ENCODE assay signal across 13 cellular contexts in the genomic region with DNA sequence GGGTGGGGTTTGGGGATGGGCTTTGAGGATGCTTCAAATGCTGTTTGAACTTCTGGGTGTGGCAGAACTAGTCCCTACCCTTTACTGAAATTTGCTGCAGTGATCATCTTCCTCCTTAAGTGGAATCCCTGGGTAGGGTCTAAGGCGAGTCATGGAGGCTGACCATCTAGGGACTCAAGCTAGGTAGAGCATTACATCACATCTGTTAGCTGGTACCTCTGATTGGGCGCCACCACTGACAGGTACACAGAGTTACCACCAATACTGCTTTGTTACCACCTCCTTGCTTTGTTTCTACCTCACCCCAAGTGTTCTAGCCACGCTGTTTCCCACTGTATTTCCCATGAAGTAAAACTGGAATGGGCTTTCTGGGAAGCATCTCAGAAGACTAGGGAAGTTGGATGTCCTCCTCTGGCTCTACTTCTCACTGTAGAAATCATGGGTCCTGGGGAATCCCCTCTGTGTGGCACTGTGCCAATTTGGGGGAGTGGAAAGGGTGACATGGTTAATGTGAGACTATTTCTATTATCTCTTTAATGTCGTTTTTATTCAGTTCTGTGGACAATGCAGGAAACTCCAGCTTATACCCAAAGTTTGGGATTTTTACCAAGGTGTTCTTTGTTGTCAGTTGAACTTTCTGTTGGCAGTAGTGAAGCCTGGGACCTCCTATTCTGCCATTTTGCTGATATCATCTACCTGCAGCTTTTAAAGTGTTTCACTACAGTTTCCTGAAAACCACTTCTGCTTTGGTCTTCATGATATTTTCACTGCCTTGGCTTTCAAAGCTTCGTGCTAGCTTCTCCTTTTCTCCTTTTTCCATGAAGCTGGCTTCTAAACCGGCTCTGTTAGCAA. TPM values are rescaled to one million over a fixed set of nuclear protein-coding genes. Genes with fewer than 3 reads are reported as not detected.
A peak's percentile ranks its signal among the peaks of the same experiment; 100 is the strongest.
DNase-seq lines count a peak whose midpoint lies in the region; ATAC-seq, FAIRE-seq and TF ChIP-seq lines count a peak whose summit lies in the region.
"Had no signal": no experiment of that assay in that cellular context is flagged by ENCODE, and none has a peak within 500 bp of the region (broad histone marks: within the 10 kb centered on the region; RNA-seq: fewer than 3 reads in every experiment).

No MANE protein-coding gene starts in this region.

- intact Hi-C loops in activated CD4-positive, alpha-beta T cell treated with anti-CD3 and anti-CD28 coated beads for 36 hours (cut with DNase I, micrococcal nuclease): no loop called here
- intact Hi-C loops in activated CD4-positive, alpha-beta T cell treated with anti-CD3 and anti-CD28 coated beads, Interleukin-2, amount 10 ng/mL, durations not matched to agents 24 days and 14 days (cut with micrococcal nuclease): no loop called here
- intact Hi-C loops in pancreas (cut with DNase I): no loop called here

- H3K4me1 ChIP-seq in pancreas: no peaks in the 10 kb centered on the region
- H3K4me1 ChIP-seq in upper lobe of left lung: no peaks in the 10 kb centered on the region
- H3K4me1 ChIP-seq: gastrocnemius medialis had no signal

- no peaks in the 10 kb centered on the region for H3K36me3 ChIP-seq in pancreas
- no peaks in the 10 kb centered on the region for H3K36me3 ChIP-seq in upper lobe of left lung
- H3K36me3 ChIP-seq: gastrocnemius medialis had no signal

- CTCF ChIA-PET in activated CD4-positive, alpha-beta T cell treated with anti-CD3 and anti-CD28 coated beads for 36 hours (lab: Charles Lee): interaction anchor here (0.5 to 0.7 kb wide), 2 partner anchors 33 to 936 kb away, joined by 3 read pairs; no protein-coding TSS in a partner anchor

- POLR2A ChIA-PET in activated CD4-positive, alpha-beta T cell treated with anti-CD3 and anti-CD28 coated beads for 36 hours (lab: Charles Lee): no interaction called here

- H3K4me3 ChIP-seq in pancreas: no peak overlapping the region
- no peak overlapping the region for H3K4me3 ChIP-seq in upper lobe of left lung
- H3K4me3 ChIP-seq: gastrocnemius medialis had no signal

- H3K9me3 ChIP-seq in pancreas (no peaks in the 10 kb centered on the region), upper lobe of left lung (no peaks in the 10 kb centered on the region)
- H3K9me3 ChIP-seq: gastrocnemius medialis had no signal

- DNase-seq in activated CD4-positive, alpha-beta T cell treated with anti-CD3 and anti-CD28 coated beads for 36 hours: peak; percentile 18
- DNase-seq in activated CD4-positive, alpha-beta T cell treated with anti-CD3 and anti-CD28 coated beads, Interleukin-2, amount 10 ng/mL, durations not matched to agents 24 days and 14 days: no peak
- DNase-seq in SKM-1 treated with dmso at 0.1 percent for 144 hours (lab: John Stamatoyannopoulos, UW; ENCODE audit: unreplicated experiment) (peak; percentile 75), pons (ENCODE audit: low spot score) (peak; percentile 20), pancreas (no peak), upper lobe of left lung (no peak)
- no peak for DNase-seq in activated CD4-positive, alpha-beta T cell treated with anti-CD3 and anti-CD28 coated beads, Interleukin-2, amount 50 U/mL, for 1 hour
- DNase-seq: effector CD8-positive, alpha-beta T cell; gastrocnemius medialis; NCI-H2227 treated with DMSO at 0.1 percent for 48 hours; nephron progenitor cell had no signal

- TF ChIP-seq CTCF in pancreas (IDR thresholded peaks at IDR 0.05) (no peak), upper lobe of left lung (IDR thresholded peaks at IDR 0.05) (no peak)

- no peak overlapping the region for H3K27ac Mint-ChIP-seq in activated CD4-positive, alpha-beta T cell treated with anti-CD3 and anti-CD28 coated beads for 36 hours
- H3K27ac Mint-ChIP-seq in activated CD4-positive, alpha-beta T cell treated with anti-CD3 and anti-CD28 coated beads, Interleukin-2, amount 10 ng/mL, durations not matched to agents 24 days and 14 days: no peak overlapping the region
- H3K27ac Mint-ChIP-seq: nephron progenitor cell had no signal

- FAIRE-seq in pancreas (lab: Jason Lieb, UNC): no peak
- FAIRE-seq: TTC549 had no signal

- TF ChIP-seq EP300 in upper lobe of left lung (IDR thresholded peaks at IDR 0.05): no peak

- H3K27me3 ChIP-seq in pancreas: no peaks in the 10 kb centered on the region
- H3K27me3 ChIP-seq in upper lobe of left lung: no peaks in the 10 kb centered on the region
- H3K27me3 ChIP-seq: gastrocnemius medialis had no signal

- H3K27ac ChIP-seq in pancreas (no peak overlapping the region), upper lobe of left lung (no peak overlapping the region)
- H3K27ac ChIP-seq: gastrocnemius medialis had no signal

- no peak for TF ChIP-seq POLR2A in upper lobe of left lung (IDR thresholded peaks at IDR 0.05)

- no peak for ATAC-seq in activated CD4-positive, alpha-beta T cell treated with anti-CD3 and anti-CD28 coated beads for 36 hours
- ATAC-seq in HG03135 (IDR thresholded peaks at IDR 0.05; ENCODE audit: unreplicated experiment) (peak; percentile 52), pancreas (no peak), upper lobe of left lung (ENCODE audit: low FRiP score in 2 of 2) (no peak)
- ATAC-seq: gastrocnemius medialis had no signal

- H3K4me3 Mint-ChIP-seq in activated CD4-positive, alpha-beta T cell treated with anti-CD3 and anti-CD28 coated beads for 36 hours: no peak overlapping the region
- H3K4me3 Mint-ChIP-seq in activated CD4-positive, alpha-beta T cell treated with anti-CD3 and anti-CD28 coated beads, Interleukin-2, amount 10 ng/mL, durations not matched to agents 24 days and 14 days: no peak overlapping the region
- H3K4me3 Mint-ChIP-seq: nephron progenitor cell had no signal

- 72 to 74% methylated on average over 6 of the region's 6 CpGs for WGBS in pancreas, 2 donors
- 70 to 71% methylated on average over 6 of the region's 6 CpGs for WGBS in upper lobe of left lung, 2 donors

- H3K4me1 Mint-ChIP-seq in activated CD4-positive, alpha-beta T cell treated with anti-CD3 and anti-CD28 coated beads for 36 hours: no peaks in the 10 kb centered on the region
- no peaks in the 10 kb centered on the region for H3K4me1 Mint-ChIP-seq in activated CD4-positive, alpha-beta T cell treated with anti-CD3 and anti-CD28 coated beads, Interleukin-2, amount 10 ng/mL, durations not matched to agents 24 days and 14 days

- H3K27me3 Mint-ChIP-seq in activated CD4-positive, alpha-beta T cell treated with anti-CD3 and anti-CD28 coated beads for 36 hours: peaks cover 17% of the 10 kb centered on the region
- peaks cover 17% of the 10 kb centered on the region for H3K27me3 Mint-ChIP-seq in activated CD4-positive, alpha-beta T cell treated with anti-CD3 and anti-CD28 coated beads, Interleukin-2, amount 10 ng/mL, durations not matched to agents 24 days and 14 days

- H3K9me3 Mint-ChIP-seq in activated CD4-positive, alpha-beta T cell treated with anti-CD3 and anti-CD28 coated beads for 36 hours (ENCODE audit: low read depth): no peaks in the 10 kb centered on the region
- no peaks in the 10 kb centered on the region for H3K9me3 Mint-ChIP-seq in activated CD4-positive, alpha-beta T cell treated with anti-CD3 and anti-CD28 coated beads, Interleukin-2, amount 10 ng/mL, durations not matched to agents 24 days and 14 days

- H3K36me3 Mint-ChIP-seq in activated CD4-positive, alpha-beta T cell treated with anti-CD3 and anti-CD28 coated beads for 36 hours (ENCODE audit: low read depth): no peaks in the 10 kb centered on the region
- no peaks in the 10 kb centered on the region for H3K36me3 Mint-ChIP-seq in activated CD4-positive, alpha-beta T cell treated with anti-CD3 and anti-CD28 coated beads, Interleukin-2, amount 10 ng/mL, durations not matched to agents 24 days and 14 days (ENCODE audit: low read depth)

RNA-seq across cellular contexts. Expression of gene SULT1C4, which starts 14.5 kb away (rescaled TPM):
- total RNA-seq in activated CD4-positive, alpha-beta T cell treated with anti-CD3 and anti-CD28 coated beads for 36 hours: not detected
- total RNA-seq in activated CD4-positive, alpha-beta T cell treated with anti-CD3 and anti-CD28 coated beads, Interleukin-2, amount 10 ng/mL, durations not matched to agents 24 days and 14 days: not detected in 2 replicates
- total RNA-seq in pancreas (1 to 10 TPM in 2 of 6 donors, under 1 TPM in 4; 0.55 to 5.0 (median 0.67) TPM), upper lobe of left lung (10 to 100 TPM in 2 of 6 donors, 1 to 10 TPM in 4; 4.3 to 15.4 (median 9.0) TPM)
- under 1 TPM; 0.42 to 0.92 TPM for polyA plus RNA-seq in pancreas

Comparison
In these comparisons a context has a peak if more than half of its experiments do, and no peak if none do; other contexts are left out.
1. DNase-seq: peak in activated CD4-positive, alpha-beta T cell treated with anti-CD3 and anti-CD28 coated beads for 36 hours (single experiment), SKM-1 treated with dmso at 0.1 percent for 144 hours (single experiment) and pons (single experiment); none in activated CD4-positive, alpha-beta T cell treated with anti-CD3 and anti-CD28 coated beads, Interleukin-2, amount 10 ng/mL, durations not matched to agents 24 days and 14 days (single experiment), activated CD4-positive, alpha-beta T cell treated with anti-CD3 and anti-CD28 coated beads, Interleukin-2, amount 50 U/mL, for 1 hour (single experiment), pancreas (0 of 6) and upper lobe of left lung (0 of 2).